In the genomic region with DNA sequence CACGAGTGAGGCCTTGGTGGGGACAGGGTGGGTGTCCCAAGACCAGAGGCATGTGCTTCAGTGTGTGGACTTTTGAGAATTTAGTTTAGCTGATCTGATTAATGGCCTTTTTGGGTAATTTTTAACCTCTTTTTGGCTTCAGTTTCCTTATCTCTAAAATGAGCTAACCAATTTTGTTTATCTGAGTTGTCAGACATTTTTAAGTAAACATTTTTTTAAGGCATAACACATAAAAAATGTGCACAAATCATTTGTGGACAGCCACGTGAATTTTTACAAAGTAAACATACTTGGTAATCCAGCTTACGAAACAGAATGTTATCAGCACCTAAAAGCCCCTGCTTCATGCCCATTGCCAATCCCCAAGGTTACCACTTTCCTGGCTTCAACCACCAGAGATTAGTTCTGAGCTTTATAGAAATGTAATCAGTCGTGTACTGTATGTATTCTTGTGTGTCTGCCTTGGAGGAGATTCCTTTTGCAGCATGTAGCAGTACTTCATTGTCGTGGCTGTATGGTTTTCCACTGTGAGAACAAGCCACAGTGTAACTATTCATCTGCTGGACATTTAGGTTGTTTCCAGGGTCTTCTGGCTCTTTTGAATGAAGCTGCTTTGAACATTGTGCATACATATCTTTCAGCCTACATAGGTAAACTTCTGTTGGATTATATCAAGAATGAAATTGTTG, we compare ENCODE assay signal across 1 cellular context.
A peak's percentile ranks its signal among the peaks of the same experiment; 100 is the strongest.
TF ChIP-seq lines count a peak whose summit lies in the region.

No MANE protein-coding gene starts in this region.

TF ChIP-seq in K562, 482 proteins besides CTCF, POLR2A, EP300 and RAD21 (continued from another document and continues in another):
- TF ChIP-seq ZMIZ1 (IDR thresholded peaks at IDR 0.05; ENCODE audit: low read depth in 2 of 2, low read length in 2 of 2): 0 out of 4 replicates have a peak, but pooled peaks of 1 of the 2 experiments have one; percentile 45
- TF ChIP-seq SP2 (IDR thresholded peaks at IDR 0.05; ENCODE audit: extremely low read depth, low read depth, low read length, poor library complexity, severe bottlenecking): no peak
- TF ChIP-seq, protein P1, sequence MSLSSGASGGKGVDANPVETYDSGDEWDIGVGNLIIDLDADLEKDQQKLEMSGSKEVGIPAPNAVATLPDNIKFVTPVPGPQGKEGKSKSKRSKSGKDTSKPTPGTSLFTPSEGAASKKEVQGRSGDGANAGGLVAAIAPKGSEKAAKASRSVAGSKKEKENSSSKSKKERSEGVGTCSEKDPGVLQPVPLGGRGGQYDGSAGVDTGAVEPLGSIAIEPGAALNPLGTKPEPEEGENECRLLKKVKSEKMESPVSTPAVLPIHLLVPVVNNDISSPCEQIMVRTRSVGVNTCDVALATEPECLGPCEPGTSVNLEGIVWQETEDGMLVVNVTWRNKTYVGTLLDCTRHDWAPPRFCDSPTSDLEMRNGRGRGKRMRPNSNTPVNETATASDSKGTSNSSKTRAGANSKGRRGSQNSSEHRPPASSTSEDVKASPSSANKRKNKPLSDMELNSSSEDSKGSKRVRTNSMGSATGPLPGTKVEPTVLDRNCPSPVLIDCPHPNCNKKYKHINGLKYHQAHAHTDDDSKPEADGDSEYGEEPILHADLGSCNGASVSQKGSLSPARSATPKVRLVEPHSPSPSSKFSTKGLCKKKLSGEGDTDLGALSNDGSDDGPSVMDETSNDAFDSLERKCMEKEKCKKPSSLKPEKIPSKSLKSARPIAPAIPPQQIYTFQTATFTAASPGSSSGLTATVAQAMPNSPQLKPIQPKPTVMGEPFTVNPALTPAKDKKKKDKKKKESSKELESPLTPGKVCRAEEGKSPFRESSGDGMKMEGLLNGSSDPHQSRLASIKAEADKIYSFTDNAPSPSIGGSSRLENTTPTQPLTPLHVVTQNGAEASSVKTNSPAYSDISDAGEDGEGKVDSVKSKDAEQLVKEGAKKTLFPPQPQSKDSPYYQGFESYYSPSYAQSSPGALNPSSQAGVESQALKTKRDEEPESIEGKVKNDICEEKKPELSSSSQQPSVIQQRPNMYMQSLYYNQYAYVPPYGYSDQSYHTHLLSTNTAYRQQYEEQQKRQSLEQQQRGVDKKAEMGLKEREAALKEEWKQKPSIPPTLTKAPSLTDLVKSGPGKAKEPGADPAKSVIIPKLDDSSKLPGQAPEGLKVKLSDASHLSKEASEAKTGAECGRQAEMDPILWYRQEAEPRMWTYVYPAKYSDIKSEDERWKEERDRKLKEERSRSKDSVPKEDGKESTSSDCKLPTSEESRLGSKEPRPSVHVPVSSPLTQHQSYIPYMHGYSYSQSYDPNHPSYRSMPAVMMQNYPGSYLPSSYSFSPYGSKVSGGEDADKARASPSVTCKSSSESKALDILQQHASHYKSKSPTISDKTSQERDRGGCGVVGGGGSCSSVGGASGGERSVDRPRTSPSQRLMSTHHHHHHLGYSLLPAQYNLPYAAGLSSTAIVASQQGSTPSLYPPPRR (CRISPR knock-in tag; IDR thresholded peaks at IDR 0.05; ENCODE audit: borderline replicate concordance): no peak
- no peak for TF ChIP-seq ERF (CRISPR knock-in tag; IDR thresholded peaks at IDR 0.05)
- TF ChIP-seq DLX4 (CRISPR knock-in tag; IDR thresholded peaks at IDR 0.05): no peak
- no peak for TF ChIP-seq RB1 (IDR thresholded peaks at IDR 0.05; ENCODE audit: low read depth)
- no peak for TF ChIP-seq ZNF780A (CRISPR knock-in tag; IDR thresholded peaks at IDR 0.05)
- TF ChIP-seq PHF20 (IDR thresholded peaks at IDR 0.05; ENCODE audit: partially characterized antibody): no peak
- TF ChIP-seq, protein P2, sequence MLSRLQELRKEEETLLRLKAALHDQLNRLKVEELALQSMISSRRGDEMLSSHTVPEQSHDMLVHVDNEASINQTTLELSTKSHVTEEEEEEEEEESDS (CRISPR knock-in tag; IDR thresholded peaks at IDR 0.05): no peak
- TF ChIP-seq ZNF507 (tag; conservative IDR thresholded peaks at IDR 0.05): no peak
- no peak for TF ChIP-seq GTF2F1 (IDR thresholded peaks at IDR 0.05; ENCODE audit: low read depth, low read length)
- TF ChIP-seq, protein P3, sequence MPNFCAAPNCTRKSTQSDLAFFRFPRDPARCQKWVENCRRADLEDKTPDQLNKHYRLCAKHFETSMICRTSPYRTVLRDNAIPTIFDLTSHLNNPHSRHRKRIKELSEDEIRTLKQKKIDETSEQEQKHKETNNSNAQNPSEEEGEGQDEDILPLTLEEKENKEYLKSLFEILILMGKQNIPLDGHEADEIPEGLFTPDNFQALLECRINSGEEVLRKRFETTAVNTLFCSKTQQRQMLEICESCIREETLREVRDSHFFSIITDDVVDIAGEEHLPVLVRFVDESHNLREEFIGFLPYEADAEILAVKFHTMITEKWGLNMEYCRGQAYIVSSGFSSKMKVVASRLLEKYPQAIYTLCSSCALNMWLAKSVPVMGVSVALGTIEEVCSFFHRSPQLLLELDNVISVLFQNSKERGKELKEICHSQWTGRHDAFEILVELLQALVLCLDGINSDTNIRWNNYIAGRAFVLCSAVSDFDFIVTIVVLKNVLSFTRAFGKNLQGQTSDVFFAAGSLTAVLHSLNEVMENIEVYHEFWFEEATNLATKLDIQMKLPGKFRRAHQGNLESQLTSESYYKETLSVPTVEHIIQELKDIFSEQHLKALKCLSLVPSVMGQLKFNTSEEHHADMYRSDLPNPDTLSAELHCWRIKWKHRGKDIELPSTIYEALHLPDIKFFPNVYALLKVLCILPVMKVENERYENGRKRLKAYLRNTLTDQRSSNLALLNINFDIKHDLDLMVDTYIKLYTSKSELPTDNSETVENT (CRISPR knock-in tag; IDR thresholded peaks at IDR 0.05): no peak
- no peak for TF ChIP-seq MCM5 (IDR thresholded peaks at IDR 0.05; ENCODE audit: low read depth)
- TF ChIP-seq RBM34 (IDR thresholded peaks at IDR 0.05; ENCODE audit: borderline replicate concordance, insufficient read depth, low read length): no peak
- no peak for TF ChIP-seq ZFP1 (CRISPR knock-in tag; IDR thresholded peaks at IDR 0.05)
- TF ChIP-seq, protein P4, sequence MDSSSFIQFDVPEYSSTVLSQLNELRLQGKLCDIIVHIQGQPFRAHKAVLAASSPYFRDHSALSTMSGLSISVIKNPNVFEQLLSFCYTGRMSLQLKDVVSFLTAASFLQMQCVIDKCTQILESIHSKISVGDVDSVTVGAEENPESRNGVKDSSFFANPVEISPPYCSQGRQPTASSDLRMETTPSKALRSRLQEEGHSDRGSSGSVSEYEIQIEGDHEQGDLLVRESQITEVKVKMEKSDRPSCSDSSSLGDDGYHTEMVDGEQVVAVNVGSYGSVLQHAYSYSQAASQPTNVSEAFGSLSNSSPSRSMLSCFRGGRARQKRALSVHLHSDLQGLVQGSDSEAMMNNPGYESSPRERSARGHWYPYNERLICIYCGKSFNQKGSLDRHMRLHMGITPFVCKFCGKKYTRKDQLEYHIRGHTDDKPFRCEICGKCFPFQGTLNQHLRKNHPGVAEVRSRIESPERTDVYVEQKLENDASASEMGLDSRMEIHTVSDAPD (CRISPR knock-in tag; IDR thresholded peaks at IDR 0.05): no peak
- TF ChIP-seq SLC30A9 (CRISPR knock-in tag; IDR thresholded peaks at IDR 0.05): no peak
- TF ChIP-seq ZBTB17 (CRISPR knock-in tag; IDR thresholded peaks at IDR 0.05): no peak
- TF ChIP-seq, protein P5, sequence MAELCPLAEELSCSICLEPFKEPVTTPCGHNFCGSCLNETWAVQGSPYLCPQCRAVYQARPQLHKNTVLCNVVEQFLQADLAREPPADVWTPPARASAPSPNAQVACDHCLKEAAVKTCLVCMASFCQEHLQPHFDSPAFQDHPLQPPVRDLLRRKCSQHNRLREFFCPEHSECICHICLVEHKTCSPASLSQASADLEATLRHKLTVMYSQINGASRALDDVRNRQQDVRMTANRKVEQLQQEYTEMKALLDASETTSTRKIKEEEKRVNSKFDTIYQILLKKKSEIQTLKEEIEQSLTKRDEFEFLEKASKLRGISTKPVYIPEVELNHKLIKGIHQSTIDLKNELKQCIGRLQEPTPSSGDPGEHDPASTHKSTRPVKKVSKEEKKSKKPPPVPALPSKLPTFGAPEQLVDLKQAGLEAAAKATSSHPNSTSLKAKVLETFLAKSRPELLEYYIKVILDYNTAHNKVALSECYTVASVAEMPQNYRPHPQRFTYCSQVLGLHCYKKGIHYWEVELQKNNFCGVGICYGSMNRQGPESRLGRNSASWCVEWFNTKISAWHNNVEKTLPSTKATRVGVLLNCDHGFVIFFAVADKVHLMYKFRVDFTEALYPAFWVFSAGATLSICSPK (IDR thresholded peaks at IDR 0.05; ENCODE audit: borderline replicate concordance): no peak
- TF ChIP-seq ZNF79 (CRISPR knock-in tag; IDR thresholded peaks at IDR 0.05; ENCODE audit: low read depth): no peak
- TF ChIP-seq, protein P6, sequence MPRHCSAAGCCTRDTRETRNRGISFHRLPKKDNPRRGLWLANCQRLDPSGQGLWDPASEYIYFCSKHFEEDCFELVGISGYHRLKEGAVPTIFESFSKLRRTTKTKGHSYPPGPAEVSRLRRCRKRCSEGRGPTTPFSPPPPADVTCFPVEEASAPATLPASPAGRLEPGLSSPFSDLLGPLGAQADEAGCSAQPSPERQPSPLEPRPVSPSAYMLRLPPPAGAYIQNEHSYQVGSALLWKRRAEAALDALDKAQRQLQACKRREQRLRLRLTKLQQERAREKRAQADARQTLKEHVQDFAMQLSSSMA (CRISPR knock-in tag; IDR thresholded peaks at IDR 0.05): no peak
- TF ChIP-seq, protein P7, sequence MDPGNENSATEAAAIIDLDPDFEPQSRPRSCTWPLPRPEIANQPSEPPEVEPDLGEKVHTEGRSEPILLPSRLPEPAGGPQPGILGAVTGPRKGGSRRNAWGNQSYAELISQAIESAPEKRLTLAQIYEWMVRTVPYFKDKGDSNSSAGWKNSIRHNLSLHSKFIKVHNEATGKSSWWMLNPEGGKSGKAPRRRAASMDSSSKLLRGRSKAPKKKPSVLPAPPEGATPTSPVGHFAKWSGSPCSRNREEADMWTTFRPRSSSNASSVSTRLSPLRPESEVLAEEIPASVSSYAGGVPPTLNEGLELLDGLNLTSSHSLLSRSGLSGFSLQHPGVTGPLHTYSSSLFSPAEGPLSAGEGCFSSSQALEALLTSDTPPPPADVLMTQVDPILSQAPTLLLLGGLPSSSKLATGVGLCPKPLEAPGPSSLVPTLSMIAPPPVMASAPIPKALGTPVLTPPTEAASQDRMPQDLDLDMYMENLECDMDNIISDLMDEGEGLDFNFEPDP (CRISPR knock-in tag; IDR thresholded peaks at IDR 0.05): no peak
- TF ChIP-seq HCFC1 (IDR thresholded peaks at IDR 0.05; ENCODE audit: low read depth, low read length): no peak
- no peak for TF ChIP-seq ZNF316 (IDR thresholded peaks at IDR 0.05)
- no peak for TF ChIP-seq NELFE (IDR thresholded peaks at IDR 0.05; ENCODE audit: insufficient read depth, insufficient read length)
- TF ChIP-seq TCF7 (IDR thresholded peaks at IDR 0.05; ENCODE audit: borderline replicate concordance): no peak
- no peak for TF ChIP-seq SNRNP70 (optimal IDR thresholded peaks at IDR 0.05; ENCODE audit: low read depth, low read length)
- TF ChIP-seq ZNF561 (CRISPR knock-in tag; conservative IDR thresholded peaks at IDR 0.05): no peak
- peak; percentile 46 for TF ChIP-seq CBFA2T2 (conservative IDR thresholded peaks at IDR 0.05)
- TF ChIP-seq ZNF707 (CRISPR knock-in tag; conservative IDR thresholded peaks at IDR 0.05): no peak
- TF ChIP-seq, protein P8, sequence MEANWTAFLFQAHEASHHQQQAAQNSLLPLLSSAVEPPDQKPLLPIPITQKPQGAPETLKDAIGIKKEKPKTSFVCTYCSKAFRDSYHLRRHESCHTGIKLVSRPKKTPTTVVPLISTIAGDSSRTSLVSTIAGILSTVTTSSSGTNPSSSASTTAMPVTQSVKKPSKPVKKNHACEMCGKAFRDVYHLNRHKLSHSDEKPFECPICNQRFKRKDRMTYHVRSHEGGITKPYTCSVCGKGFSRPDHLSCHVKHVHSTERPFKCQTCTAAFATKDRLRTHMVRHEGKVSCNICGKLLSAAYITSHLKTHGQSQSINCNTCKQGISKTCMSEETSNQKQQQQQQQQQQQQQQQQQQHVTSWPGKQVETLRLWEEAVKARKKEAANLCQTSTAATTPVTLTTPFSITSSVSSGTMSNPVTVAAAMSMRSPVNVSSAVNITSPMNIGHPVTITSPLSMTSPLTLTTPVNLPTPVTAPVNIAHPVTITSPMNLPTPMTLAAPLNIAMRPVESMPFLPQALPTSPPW (CRISPR knock-in tag; IDR thresholded peaks at IDR 0.05): no peak
- peak; percentile 44; the same call in 1 of the 2 replicates for TF ChIP-seq LEF1 (IDR thresholded peaks at IDR 0.05)
- no peak for TF ChIP-seq ZBTB12 (CRISPR knock-in tag; IDR thresholded peaks at IDR 0.05)
- TF ChIP-seq TRIM28 (IDR thresholded peaks at IDR 0.05): no peak
- TF ChIP-seq ZNF224 (CRISPR knock-in tag; IDR thresholded peaks at IDR 0.05): no peak
- peak; percentile 77 for TF ChIP-seq ZNF146 (CRISPR knock-in tag; IDR thresholded peaks at IDR 0.05; ENCODE audit: unreplicated experiment)
